Comparison of ENCODE assay signal across 21 cellular contexts in genomic region chr12:130993759-130994670, GRCh38. TPM values are rescaled to one million over a fixed set of nuclear protein-coding genes. Genes with fewer than 3 reads are reported as not detected.
DNase-seq lines count a peak whose midpoint lies in the region; ATAC-seq and TF ChIP-seq lines count a peak whose summit lies in the region.
"Had no signal": no experiment of that assay in that cellular context is flagged by ENCODE, and none has a peak within 500 bp of the region (broad histone marks: within the 10 kb centered on the region; RNA-seq: fewer than 3 reads in every experiment).

No MANE protein-coding gene starts in this region.

- H3K27me3 ChIP-seq in left lung: no peaks in the 10 kb centered on the region
- H3K27me3 ChIP-seq in testis: no peaks in the 10 kb centered on the region
- H3K27me3 ChIP-seq in gastrocnemius medialis: no peaks in the 10 kb centered on the region
- H3K27me3 ChIP-seq: cardiac muscle cell, thyroid gland had no signal

- H3K27ac ChIP-seq in left lung (peak overlapping the region; percentile 18 to 53), testis (no peak overlapping the region), gastrocnemius medialis (no peak overlapping the region)
- H3K27ac ChIP-seq: cardiac muscle cell, RWPE1 had no signal

- H3K36me3 ChIP-seq in left lung (peaks cover 0 to 4% of the 10 kb centered on the region in 2 donors), testis (ENCODE audit: low read depth, missing control alignments) (no peaks in the 10 kb centered on the region), gastrocnemius medialis (no peaks in the 10 kb centered on the region)
- H3K36me3 ChIP-seq: thyroid gland had no signal

- ATAC-seq in left lung: peak; percentile 39
- no peak for ATAC-seq in gastrocnemius medialis
- no peak for ATAC-seq in HG03039 (IDR thresholded peaks at IDR 0.05; ENCODE audit: unreplicated experiment)
- ATAC-seq: activated CD4-positive, alpha-beta T cell treated with anti-CD3 and anti-CD28 coated beads for 36 hours had no signal

- WGBS in testis, 2 donors: 72 to 76% methylated on average over 25 to 32 of the region's 32 CpGs

- in situ Hi-C loops in gastrocnemius medialis (cut with MboI; ENCODE audit: low sequenced_read_pairs in 4 of 4): no loop called here
- in situ Hi-C loops in GM13977 (cut with MboI; ENCODE audit: low pct_unique_long_range_greater_than_20kb, low sequenced_read_pairs, unreplicated experiment): no loop called here

- peak; percentile 56 to 71 for DNase-seq in NCI-H524 (lab: John Stamatoyannopoulos, UW)
- no peak for DNase-seq in NCI-H524 treated with DMSO at 0.1 percent for 48 hours (lab: John Stamatoyannopoulos, UW)
- DNase-seq in NCI-H446 treated with DMSO at 0.1 percent for 48 hours (lab: John Stamatoyannopoulos, UW): peak; percentile 28
- no peak for DNase-seq in left lung
- peak; percentile 87 for DNase-seq in testis
- DNase-seq in gastrocnemius medialis: no peak
- no peak for DNase-seq in GM13977 (ENCODE audit: low spot score)
- DNase-seq: 8988T; activated CD4-positive, alpha-beta T cell treated with anti-CD3 and anti-CD28 coated beads for 36 hours; activated naive CD4-positive, alpha-beta T cell treated with anti-CD3 and anti-CD28 coated beads, Interleukin-2, amount 50 U/mL, for 16 hours; dermis blood vessel endothelial cell; DMS79; midbrain; NCI-H1092 treated with DMSO at 0.1 percent for 48 hours; nephron progenitor cell; small intestine; stimulated activated naive CD4-positive, alpha-beta T cell had no signal

- no peak for TF ChIP-seq POLR2A in testis (IDR thresholded peaks at IDR 0.05)
- no peak for TF ChIP-seq POLR2A in gastrocnemius medialis (IDR thresholded peaks at IDR 0.05)

- H3K9me3 ChIP-seq in left lung (no peaks in the 10 kb centered on the region), testis (no peaks in the 10 kb centered on the region), gastrocnemius medialis (no peaks in the 10 kb centered on the region)
- H3K9me3 ChIP-seq: thyroid gland had no signal

- H3K4me3 ChIP-seq in left lung: no peak overlapping the region
- peak overlapping the region; percentile 44 to 52 for H3K4me3 ChIP-seq in testis
- no peak overlapping the region for H3K4me3 ChIP-seq in gastrocnemius medialis
- H3K4me3 ChIP-seq: cardiac muscle cell, thyroid gland had no signal

- no peak for TF ChIP-seq CTCF in left lung (IDR thresholded peaks at IDR 0.05)
- TF ChIP-seq CTCF in testis (IDR thresholded peaks at IDR 0.05): no peak
- TF ChIP-seq CTCF in gastrocnemius medialis (IDR thresholded peaks at IDR 0.05 in 4 of 5, conservative IDR thresholded peaks at IDR 0.05 in 1 of 5): no peak
- no peak for TF ChIP-seq CTCF in GM13977 (IDR thresholded peaks at IDR 0.05; ENCODE audit: extremely low read depth, insufficient read depth, missing control alignments)

- intact Hi-C loops in left lung (cut with DNase I) (no loop called here), testis (cut with DNase I; ENCODE audit: low total_unique reads) (no loop called here), gastrocnemius medialis (cut with DNase I; ENCODE audit: low total_unique reads) (no loop called here)

- no peaks in the 10 kb centered on the region for H3K4me1 ChIP-seq in left lung
- H3K4me1 ChIP-seq in testis: peaks cover 9% of the 10 kb centered on the region
- no peaks in the 10 kb centered on the region for H3K4me1 ChIP-seq in gastrocnemius medialis

RNA-seq across cellular contexts. Expression of gene ADGRD1, which starts 40.3 kb away (rescaled TPM):
- 100 to 1,000 TPM in 1 of 2 donors, 10 to 100 TPM in 1; 70.2 to 167 TPM for total RNA-seq in left lung
- 10 to 100 TPM; 42.8 to 43.2 TPM for total RNA-seq in testis
- 27.2 TPM for polyA plus RNA-seq in testis (ENCODE audit: insufficient read depth, low read depth, low replicate concordance)
- total RNA-seq in gastrocnemius medialis: 1 to 10 TPM; 5.3 to 9.6 (median 8.2) TPM

Comparison
In these comparisons a context has a peak if more than half of its experiments do, and no peak if none do; other contexts are left out.
1. DNase-seq: peak in NCI-H524 (2 of 2), NCI-H446 treated with DMSO at 0.1 percent for 48 hours (single experiment) and testis (single experiment); none in NCI-H524 treated with DMSO at 0.1 percent for 48 hours (single experiment), left lung (0 of 2), gastrocnemius medialis (0 of 2) and GM13977 (single experiment).
2. H3K27ac ChIP-seq: peak in left lung (2 of 2); none in testis (0 of 2) and gastrocnemius medialis (0 of 4).
3. H3K4me3 ChIP-seq: peak in testis (2 of 2); none in left lung (0 of 2) and gastrocnemius medialis (0 of 4).
4. RNA of gene ADGRD1, which starts 40.3 kb away (total RNA-seq): 70.2 to 167 TPM in left lung and 42.8 to 43.2 TPM in testis; 5.3 to 9.6 TPM in gastrocnemius medialis; every median in the first group is over 4 times any median in the second.